In the genomic region with DNA sequence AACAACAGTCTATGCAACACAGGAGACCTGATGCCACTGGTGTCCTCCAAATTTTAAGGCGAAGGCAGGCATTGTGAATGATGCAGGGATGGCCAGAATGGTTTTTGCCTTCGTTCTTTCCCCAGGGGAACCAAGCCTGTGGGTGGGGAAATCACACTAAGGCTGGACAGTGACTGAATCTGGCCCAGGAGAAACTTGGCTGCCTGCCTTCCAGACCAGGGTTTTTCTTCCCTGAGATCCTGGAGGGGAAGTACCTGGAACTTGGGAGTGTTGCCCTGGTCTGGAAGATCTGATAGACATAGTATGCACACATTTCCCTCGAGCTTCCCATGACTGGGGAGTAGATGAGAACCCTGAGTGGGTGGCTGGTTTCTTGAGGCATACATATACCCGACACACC, we compare ENCODE assay signal across 9 cellular contexts. TPM values are rescaled to one million over a fixed set of nuclear protein-coding genes. Genes with fewer than 3 reads are reported as not detected.
A peak's percentile ranks its signal among the peaks of the same experiment; 100 is the strongest.
DNase-seq lines count a peak whose midpoint lies in the region; ATAC-seq and TF ChIP-seq lines count a peak whose summit lies in the region.
"Had no signal": no experiment of that assay in that cellular context is flagged by ENCODE, and none has a peak within 500 bp of the region (broad histone marks: within the 10 kb centered on the region; RNA-seq: fewer than 3 reads in every experiment).

No MANE protein-coding gene starts in this region.

- peak overlapping the region; percentile 87 for H3K4me3 Mint-ChIP-seq in endothelial cell (ENCODE audit: unreplicated experiment)
- H3K4me3 Mint-ChIP-seq in activated CD4-positive, alpha-beta memory T cell treated with anti-CD3 and anti-CD28 coated beads for 36 hours: no peak overlapping the region

- no peaks in the 10 kb centered on the region for H3K9me3 Mint-ChIP-seq in endothelial cell (ENCODE audit: unreplicated experiment)
- no peaks in the 10 kb centered on the region for H3K9me3 Mint-ChIP-seq in activated CD4-positive, alpha-beta memory T cell treated with anti-CD3 and anti-CD28 coated beads for 36 hours

- TF ChIP-seq CTCF in cardiac muscle cell (IDR thresholded peaks at IDR 0.05; ENCODE audit: low read depth, low read length): no peak
- TF ChIP-seq CTCF in endothelial cell (IDR thresholded peaks at IDR 0.05; ENCODE audit: unreplicated experiment): no peak

- peaks cover 18% of the 10 kb centered on the region for H3K36me3 ChIP-seq in cardiac muscle cell
- peaks cover 11% of the 10 kb centered on the region for H3K36me3 ChIP-seq in mucosa of stomach (ENCODE audit: control insufficient read depth, insufficient read depth, low read length)
- H3K36me3 ChIP-seq in urinary bladder (ENCODE audit: insufficient read depth): no peaks in the 10 kb centered on the region

- H3K4me1 Mint-ChIP-seq in endothelial cell (ENCODE audit: unreplicated experiment): peaks cover 36% of the 10 kb centered on the region
- peaks cover 38% of the 10 kb centered on the region for H3K4me1 Mint-ChIP-seq in activated CD4-positive, alpha-beta memory T cell treated with anti-CD3 and anti-CD28 coated beads for 36 hours (ENCODE audit: low read depth)

- H3K27ac Mint-ChIP-seq in endothelial cell (ENCODE audit: unreplicated experiment): peak overlapping the region; percentile 91
- no peak overlapping the region for H3K27ac Mint-ChIP-seq in activated CD4-positive, alpha-beta memory T cell treated with anti-CD3 and anti-CD28 coated beads for 36 hours

- no peak for ATAC-seq in GM18517 (IDR thresholded peaks at IDR 0.05; ENCODE audit: unreplicated experiment)

- peak overlapping the region; percentile 21 for H3K4me3 ChIP-seq in cardiac muscle cell
- H3K4me3 ChIP-seq in mucosa of stomach (ENCODE audit: low read length): no peak overlapping the region
- H3K4me3 ChIP-seq in urinary bladder (ENCODE audit: low read depth, low read length): peak overlapping the region; percentile 3

- H3K27me3 ChIP-seq in cardiac muscle cell: no peaks in the 10 kb centered on the region
- H3K27me3 ChIP-seq in mucosa of stomach (ENCODE audit: control insufficient read depth, insufficient read depth, low read length): no peaks in the 10 kb centered on the region

- CTCF ChIA-PET in activated CD4-positive, alpha-beta memory T cell treated with anti-CD3 and anti-CD28 coated beads for 36 hours (lab: Charles Lee): interaction anchor here (1.3 kb wide), 1 partner anchor 51 kb away, joined by 6 read pairs; no protein-coding TSS in a partner anchor

- WGBS in urinary bladder: 37% methylated on average over 4 of the region's 4 CpGs

- POLR2A ChIA-PET in activated CD4-positive, alpha-beta memory T cell treated with anti-CD3 and anti-CD28 coated beads for 36 hours (lab: Charles Lee): interaction anchor here (1.5 kb wide), 1 partner anchor 14 kb away, joined by 3 read pairs; no protein-coding TSS in a partner anchor

- DNase-seq in cardiac muscle cell (ENCODE audit: low read depth in 1 of 2, low spot score in 1 of 2) (peak in 1 of 2 donors; percentile 69), cardiac septum (ENCODE audit: low spot score) (no peak), endothelial cell (ENCODE audit: low spot score) (no peak), midbrain (lab: John Stamatoyannopoulos, UW) (no peak)
- DNase-seq in activated CD4-positive, alpha-beta memory T cell treated with anti-CD3 and anti-CD28 coated beads for 36 hours: no peak

- H3K4me1 ChIP-seq in cardiac muscle cell (ENCODE audit: low read depth) (peaks cover 44% of the 10 kb centered on the region), mucosa of stomach (ENCODE audit: control insufficient read depth, insufficient read depth, low read length) (peaks cover 49% of the 10 kb centered on the region), urinary bladder (ENCODE audit: insufficient read depth) (peaks cover 2% of the 10 kb centered on the region)

- intact Hi-C loops in cardiac septum (cut with DNase I): no loop called here
- intact Hi-C loops in activated CD4-positive, alpha-beta memory T cell treated with anti-CD3 and anti-CD28 coated beads for 36 hours (cut with micrococcal nuclease): no loop called here

- peaks cover 11% of the 10 kb centered on the region for H3K36me3 Mint-ChIP-seq in endothelial cell (ENCODE audit: low read depth, unreplicated experiment)
- peaks cover 29% of the 10 kb centered on the region for H3K36me3 Mint-ChIP-seq in activated CD4-positive, alpha-beta memory T cell treated with anti-CD3 and anti-CD28 coated beads for 36 hours

- H3K27ac ChIP-seq in cardiac muscle cell (peak overlapping the region; percentile 81), urinary bladder (ENCODE audit: low read depth) (peak overlapping the region; percentile 11)

- H3K27me3 Mint-ChIP-seq in endothelial cell (ENCODE audit: unreplicated experiment): peaks cover 17% of the 10 kb centered on the region
- H3K27me3 Mint-ChIP-seq in activated CD4-positive, alpha-beta memory T cell treated with anti-CD3 and anti-CD28 coated beads for 36 hours: no peaks in the 10 kb centered on the region

- H3K9me3 ChIP-seq in cardiac muscle cell (ENCODE audit: low read depth): no peaks in the 10 kb centered on the region
- no peaks in the 10 kb centered on the region for H3K9me3 ChIP-seq in mucosa of stomach (ENCODE audit: control insufficient read depth, low read length)

- H3K9ac ChIP-seq in mucosa of stomach (ENCODE audit: low read length): peak overlapping the region; percentile 37

RNA-seq across cellular contexts. Expression of a gene that starts 0.7 kb away (rescaled TPM):
- total RNA-seq in cardiac muscle cell (64.6 and 98.7 TPM in 2 replicates), cardiac septum (59.4 TPM), endothelial cell (ENCODE audit: unreplicated experiment) (61.4 TPM), urinary bladder (43.9 TPM)
- polyA plus RNA-seq in cardiac muscle cell (88.2 and 120 TPM in 2 replicates), urinary bladder (39.5 TPM)
- 10 to 100 TPM; 19.3 to 22.1 TPM for total RNA-seq in activated CD4-positive, alpha-beta memory T cell treated with anti-CD3 and anti-CD28 coated beads for 36 hours

RNA-seq across cellular contexts. Expression of a gene that starts 4.8 kb away (rescaled TPM):
- total RNA-seq in cardiac muscle cell (82.2 and 121 TPM in 2 replicates), cardiac septum (42.4 TPM), endothelial cell (ENCODE audit: unreplicated experiment) (53.1 TPM), urinary bladder (25.4 TPM)
- polyA plus RNA-seq in cardiac muscle cell (148 and 174 TPM in 2 replicates), urinary bladder (31.8 TPM)
- total RNA-seq in activated CD4-positive, alpha-beta memory T cell treated with anti-CD3 and anti-CD28 coated beads for 36 hours: 10 to 100 TPM; 56.0 to 59.2 TPM

RNA-seq across cellular contexts. Expression of a gene that starts 11.2 kb away (rescaled TPM):
- total RNA-seq in cardiac muscle cell (0.77 and 2.0 TPM in 2 replicates), cardiac septum (not detected), endothelial cell (ENCODE audit: unreplicated experiment) (not detected), urinary bladder (not detected)
- polyA plus RNA-seq in cardiac muscle cell (1.1 and 1.3 TPM in 2 replicates), urinary bladder (0.32 TPM)
- under 1 TPM in 1 of 2 experiments, not detected in 1; 0.80 TPM for total RNA-seq in activated CD4-positive, alpha-beta memory T cell treated with anti-CD3 and anti-CD28 coated beads for 36 hours
- total RNA-seq: A673 had no signal

RNA-seq across cellular contexts. Expression of a gene that starts 13.7 kb away (rescaled TPM):
- total RNA-seq in cardiac muscle cell (106 and 125 TPM in 2 replicates), cardiac septum (25.8 TPM), endothelial cell (ENCODE audit: unreplicated experiment) (25.9 TPM), urinary bladder (18.2 TPM)
- polyA plus RNA-seq in cardiac muscle cell (137 and 144 TPM in 2 replicates), urinary bladder (103 TPM)
- 10 to 100 TPM; 65.9 to 67.6 TPM for total RNA-seq in activated CD4-positive, alpha-beta memory T cell treated with anti-CD3 and anti-CD28 coated beads for 36 hours

RNA-seq across cellular contexts. Expression of a gene that starts 22.4 kb away (rescaled TPM):
- total RNA-seq in cardiac muscle cell: 0.27 and 1.7 TPM in 2 replicates
- polyA plus RNA-seq in cardiac muscle cell: 1.4 TPM in 1 of 2 replicates, not detected in the other
- total RNA-seq in cardiac septum: not detected
- total RNA-seq in endothelial cell (ENCODE audit: unreplicated experiment): not detected
- not detected for total RNA-seq in urinary bladder
- not detected for polyA plus RNA-seq in urinary bladder
- under 1 TPM; 0.14 to 0.17 TPM for total RNA-seq in activated CD4-positive, alpha-beta memory T cell treated with anti-CD3 and anti-CD28 coated beads for 36 hours
- total RNA-seq: A673 had no signal
